In genomic region chr19:658059-658839, GRCh38 we compare ENCODE assay signal across 19 cellular contexts. TPM values are rescaled to one million over a fixed set of nuclear protein-coding genes. Genes with fewer than 3 reads are reported as not detected.
A peak's percentile ranks its signal among the peaks of the same experiment; 100 is the strongest.
DNase-seq lines count a peak whose midpoint lies in the region; ATAC-seq and TF ChIP-seq lines count a peak whose summit lies in the region.
"Had no signal": no experiment of that assay in that cellular context is flagged by ENCODE, and none has a peak within 500 bp of the region (broad histone marks: within the 10 kb centered on the region; RNA-seq: fewer than 3 reads in every experiment).

No MANE protein-coding gene starts in this region.

- no peaks in the 10 kb centered on the region for H3K9me2 ChIP-seq in hepatocyte (replicated peaks; ENCODE audit: insufficient read depth)

- H3K27ac ChIP-seq in hepatocyte (no peak overlapping the region), smooth muscle cell (ENCODE audit: low read depth) (peak overlapping the region; percentile 92)
- H3K27ac ChIP-seq: A549, HL-60, neutrophil had no signal

- peaks cover 56% of the 10 kb centered on the region for H3K4me1 Mint-ChIP-seq in activated T-cell treated with anti-CD3 and anti-CD28 coated beads, Interleukin-2, amount 50 U/mL, for 4 hours (ENCODE audit: low read depth)
- peaks cover 47 to 68% (median 53%) of the 10 kb centered on the region in 3 donors for H3K4me1 Mint-ChIP-seq in T-cell

- peaks cover 87% of the 10 kb centered on the region for H4K20me1 ChIP-seq in hepatocyte (ENCODE audit: insufficient read depth, poor library complexity, severe bottlenecking)
- peaks cover 94% of the 10 kb centered on the region for H4K20me1 ChIP-seq in smooth muscle cell (ENCODE audit: low read depth)

- H3K4me1 ChIP-seq in hepatocyte (ENCODE audit: insufficient read depth) = peaks cover 43% of the 10 kb centered on the region
- H3K4me1 ChIP-seq in smooth muscle cell (ENCODE audit: low read depth) = peaks cover 15% of the 10 kb centered on the region

- no peaks in the 10 kb centered on the region for H3K9me3 ChIP-seq in hepatocyte (ENCODE audit: low read depth)
- no peaks in the 10 kb centered on the region for H3K9me3 ChIP-seq in smooth muscle cell (replicated peaks; ENCODE audit: low read depth)
- H3K9me3 ChIP-seq: A549, HAP-1, neutrophil, sigmoid colon had no signal

- H3K27me3 Mint-ChIP-seq in activated T-cell treated with anti-CD3 and anti-CD28 coated beads, Interleukin-2, amount 50 U/mL, for 4 hours (ENCODE audit: low read depth) = no peaks in the 10 kb centered on the region
- H3K27me3 Mint-ChIP-seq in T-cell = no peaks in the 10 kb centered on the region

- H2AFZ ChIP-seq in hepatocyte (no peak overlapping the region), smooth muscle cell (ENCODE audit: low read depth) (no peak overlapping the region)

- H3K4me3 Mint-ChIP-seq in activated T-cell treated with anti-CD3 and anti-CD28 coated beads, Interleukin-2, amount 50 U/mL, for 4 hours = peak overlapping the region; percentile 50
- H3K4me3 Mint-ChIP-seq in T-cell = peak overlapping the region; percentile 31 to 98 (median 31)

- peak overlapping the region; percentile 79 for H3K9ac ChIP-seq in smooth muscle cell (ENCODE audit: low read depth)

- no peak for ATAC-seq in activated T-cell treated with anti-CD3 and anti-CD28 coated beads, Interleukin-2, amount 50 U/mL, for 4 hours
- ATAC-seq in T-cell (replicated peaks in 1 of 4) = no peak
- no peak for ATAC-seq in HG02763 (IDR thresholded peaks at IDR 0.05; ENCODE audit: unreplicated experiment)

- H3K4me2 ChIP-seq in hepatocyte (peak overlapping the region; percentile 25), smooth muscle cell (peak overlapping the region; percentile 73)
- H3K4me2 ChIP-seq: A549 had no signal

- WGBS in hepatocyte (ENCODE audit: low lambda C conversion rate, missing lambda C conversion rate) = 90% methylated on average over 27 of the region's 33 CpGs
- WGBS in smooth muscle cell (ENCODE audit: low lambda C conversion rate) = 87% methylated on average over 33 of the region's 33 CpGs

- DNase-seq in activated T-cell treated with anti-CD3 and anti-CD28 coated beads, Interleukin-2, amount 50 U/mL, for 4 hours = no peak
- no peak for DNase-seq in activated T-cell treated with anti-CD3 and anti-CD28 coated beads, Interleukin-2, amount 50 U/mL, for 1 hour
- DNase-seq in T-cell = no peak
- no peak for DNase-seq in hepatocyte (ENCODE audit: low spot score)
- DNase-seq in smooth muscle cell (lab: John Stamatoyannopoulos, UW; ENCODE audit: unreplicated experiment) = no peak
- DNase-seq in NCI-H1105 (lab: John Stamatoyannopoulos, UW) = no peak
- DNase-seq in NCI-H2081 treated with DMSO at 0.1 percent for 48 hours (lab: John Stamatoyannopoulos, UW) = no peak
- DNase-seq: activated CD4-positive, alpha-beta T cell treated with anti-CD3 and anti-CD28 coated beads for 4 hours; NCI-H2029 treated with DMSO at 0.1 percent for 48 hours; NCI-H774; RPMI8226; sigmoid colon; T-helper 2 cell had no signal

- CTCF ChIA-PET in T-cell (lab: Charles Lee) = interaction anchor here in 1 of 2 donors (0.6 kb wide), 1 partner anchor 1092 kb away, joined by 3 read pairs; no protein-coding TSS in a partner anchor

- peaks cover 10% of the 10 kb centered on the region for H3K36me3 Mint-ChIP-seq in activated T-cell treated with anti-CD3 and anti-CD28 coated beads, Interleukin-2, amount 50 U/mL, for 4 hours (ENCODE audit: insufficient read depth)
- peaks cover 8% of the 10 kb centered on the region for H3K36me3 Mint-ChIP-seq in T-cell

- no peaks in the 10 kb centered on the region for H3K9me3 Mint-ChIP-seq in activated T-cell treated with anti-CD3 and anti-CD28 coated beads, Interleukin-2, amount 50 U/mL, for 4 hours
- H3K9me3 Mint-ChIP-seq in T-cell = no peaks in the 10 kb centered on the region

- no peak overlapping the region for H3K4me3 ChIP-seq in hepatocyte
- H3K4me3 ChIP-seq in smooth muscle cell = no peak overlapping the region
- H3K4me3 ChIP-seq: A549, HAP-1, sigmoid colon had no signal

- H3K27ac Mint-ChIP-seq in T-cell = no peak overlapping the region

- H3K36me3 ChIP-seq in hepatocyte (replicated peaks; ENCODE audit: insufficient read depth, low read depth) (no peaks in the 10 kb centered on the region), smooth muscle cell (ENCODE audit: low read depth) (no peaks in the 10 kb centered on the region)

- TF ChIP-seq CTCF in hepatocyte (IDR thresholded peaks at IDR 0.05; ENCODE audit: poor library complexity) = no peak
- TF ChIP-seq CTCF in smooth muscle cell (IDR thresholded peaks at IDR 0.05; ENCODE audit: borderline replicate concordance, insufficient read depth, poor library complexity, severe bottlenecking) = no peak

- POLR2A ChIA-PET in T-cell (lab: Charles Lee) = no interaction called here

- H3K27me3 ChIP-seq in hepatocyte (no peaks in the 10 kb centered on the region), smooth muscle cell (ENCODE audit: low read depth) (no peaks in the 10 kb centered on the region)
- H3K27me3 ChIP-seq: neutrophil, sigmoid colon had no signal

- H3K79me2 ChIP-seq in hepatocyte = peaks cover 94% of the 10 kb centered on the region
- peaks cover 93% of the 10 kb centered on the region for H3K79me2 ChIP-seq in smooth muscle cell (ENCODE audit: low read depth)

- peaks cover 8% of the 10 kb centered on the region for H3F3A ChIP-seq in smooth muscle cell (ENCODE audit: low read depth)

RNA-seq across cellular contexts. Expression of gene RNF126, which starts 4.8 kb away (rescaled TPM):
- total RNA-seq in activated T-cell treated with anti-CD3 and anti-CD28 coated beads, Interleukin-2, amount 50 U/mL, for 4 hours = 100 to 1,000 TPM; 144 to 162 (median 147) TPM
- total RNA-seq in T-cell (100 to 1,000 TPM in 4 of 5 donors, 10 to 100 TPM in 1; 98.8 to 139 (median 118) TPM), hepatocyte (42.7 and 43.9 TPM in 2 replicates), smooth muscle cell (19.8 and 24.6 TPM in 2 replicates)
- polyA plus RNA-seq in hepatocyte (84.7 and 89.6 TPM in 2 replicates), smooth muscle cell (55.7 and 60.4 TPM in 2 replicates)

RNA-seq across cellular contexts. Expression of gene FSTL3, which starts 17.9 kb away (rescaled TPM):
- 1 to 10 TPM; 8.0 to 9.9 (median 8.3) TPM for total RNA-seq in activated T-cell treated with anti-CD3 and anti-CD28 coated beads, Interleukin-2, amount 50 U/mL, for 4 hours
- total RNA-seq in T-cell (1 to 10 TPM; 2.0 to 5.3 (median 4.1) TPM), hepatocyte (106 and 131 TPM in 2 replicates), smooth muscle cell (117 and 132 TPM in 2 replicates)
- polyA plus RNA-seq in hepatocyte (171 and 209 TPM in 2 replicates), smooth muscle cell (153 and 172 TPM in 2 replicates)

RNA-seq across cellular contexts. Expression of gene FGF22, which starts 18.6 kb away (rescaled TPM):
- not detected for total RNA-seq in activated T-cell treated with anti-CD3 and anti-CD28 coated beads, Interleukin-2, amount 50 U/mL, for 4 hours
- 1 to 10 TPM in 3 of 5 donors, under 1 TPM in 2; 0.35 to 3.9 (median 2.8) TPM for total RNA-seq in T-cell
- 0.20 TPM in 1 of 2 replicates, not detected in the other for total RNA-seq in hepatocyte
- polyA plus RNA-seq in hepatocyte = 0.18 and 0.70 TPM in 2 replicates
- not detected in 2 replicates for total RNA-seq in smooth muscle cell
- 0.18 TPM in 2 replicates for polyA plus RNA-seq in smooth muscle cell

RNA-seq across cellular contexts. Expression of gene POLRMT, which starts 24.9 kb away (rescaled TPM):
- 100 to 1,000 TPM; 110 to 123 (median 119) TPM for total RNA-seq in activated T-cell treated with anti-CD3 and anti-CD28 coated beads, Interleukin-2, amount 50 U/mL, for 4 hours
- total RNA-seq in T-cell (100 to 1,000 TPM in 3 of 5 donors, 10 to 100 TPM in 2; 61.3 to 118 (median 103) TPM), hepatocyte (38.7 and 41.9 TPM in 2 replicates), smooth muscle cell (15.2 and 23.8 TPM in 2 replicates)
- polyA plus RNA-seq in hepatocyte (59.5 and 60.7 TPM in 2 replicates), smooth muscle cell (65.3 and 74.2 TPM in 2 replicates)

RNA-seq across cellular contexts. Expression of gene PRSS57, which starts 37.0 kb away (rescaled TPM):
- total RNA-seq in activated T-cell treated with anti-CD3 and anti-CD28 coated beads, Interleukin-2, amount 50 U/mL, for 4 hours = under 1 TPM in 2 of 3 donors, not detected in 1; 0.87 to 0.94 TPM
- 1 to 10 TPM in 3 of 5 donors, under 1 TPM in 1, not detected in 1; 0.86 to 2.5 (median 1.7) TPM for total RNA-seq in T-cell
- total RNA-seq in hepatocyte = 0.16 and 2.4 TPM in 2 replicates
- 1.2 TPM in 1 of 2 replicates, not detected in the other for polyA plus RNA-seq in hepatocyte
- not detected in 2 replicates for total RNA-seq in smooth muscle cell
- polyA plus RNA-seq in smooth muscle cell = not detected in 2 replicates
- total RNA-seq: sigmoid colon, subcutaneous adipose tissue had no signal
